13 cellular contexts compared by ENCODE assay signal in genomic region chr9:127535834-127536233, GRCh38.
DNase-seq lines count a peak whose midpoint lies in the region; ATAC-seq and TF ChIP-seq lines count a peak whose summit lies in the region.
"Had no signal": no experiment of that assay in that cellular context is flagged by ENCODE, and none has a peak within 500 bp of the region (broad histone marks: within the 10 kb centered on the region; RNA-seq: fewer than 3 reads in every experiment).

No MANE protein-coding gene starts in this region.

- 32 to 45% methylated on average over 14 of the region's 14 CpGs for WGBS in esophagus squamous epithelium, 2 donors

- H3K27ac Mint-ChIP-seq in osteocyte (ENCODE audit: unreplicated experiment): peak overlapping the region; percentile 86
- H3K27ac Mint-ChIP-seq in activated T-helper 1 cell treated with anti-CD3 and anti-CD28 coated beads, Interleukin-12 subunit alpha, Interleukin-12 subunit beta, Interleukin-2, Interleukin-4 antibody, amounts not matched to agents 30 ng/mL and 10 ng/mL and 1 ng/mL, durations not matched to agents 14 hours and 24 hours and 36 hours: no peak overlapping the region

- no peaks in the 10 kb centered on the region for H3K9me3 Mint-ChIP-seq in osteocyte (ENCODE audit: unreplicated experiment)
- no peaks in the 10 kb centered on the region for H3K9me3 Mint-ChIP-seq in activated T-helper 1 cell treated with anti-CD3 and anti-CD28 coated beads, Interleukin-12 subunit alpha, Interleukin-12 subunit beta, Interleukin-2, Interleukin-4 antibody, amounts not matched to agents 30 ng/mL and 10 ng/mL and 1 ng/mL, durations not matched to agents 14 hours and 24 hours and 36 hours

- no peak for TF ChIP-seq POLR2A in esophagus squamous epithelium (IDR thresholded peaks at IDR 0.05)

- H3K27me3 Mint-ChIP-seq in osteocyte (ENCODE audit: unreplicated experiment): no peaks in the 10 kb centered on the region
- no peaks in the 10 kb centered on the region for H3K27me3 Mint-ChIP-seq in activated T-helper 1 cell treated with anti-CD3 and anti-CD28 coated beads, Interleukin-12 subunit alpha, Interleukin-12 subunit beta, Interleukin-2, Interleukin-4 antibody, amounts not matched to agents 30 ng/mL and 10 ng/mL and 1 ng/mL, durations not matched to agents 14 hours and 24 hours and 36 hours (ENCODE audit: insufficient read depth)

- H3K36me3 ChIP-seq in esophagus squamous epithelium (peaks cover 5 to 63% (median 8%) of the 10 kb centered on the region in 3 donors), H7 (replicated peaks; ENCODE audit: control insufficient read depth, insufficient read depth, low read length) (no peaks in the 10 kb centered on the region; the same call in 1 of the 2 replicates)

- peak; percentile 73 for DNase-seq in Right ventricle myocardium inferior (ENCODE audit: missing footprints)
- no peak for DNase-seq in cardiac septum (ENCODE audit: low spot score)
- no peak for DNase-seq in esophagus squamous epithelium (lab: John Stamatoyannopoulos, UW)
- DNase-seq in osteocyte (ENCODE audit: extremely low spot score, unreplicated experiment): no peak
- no peak for DNase-seq in H7
- DNase-seq in activated T-helper 1 cell treated with anti-CD3 and anti-CD28 coated beads, Interleukin-12 subunit alpha, Interleukin-12 subunit beta, Interleukin-2, Interleukin-4 antibody, amounts not matched to agents 30 ng/mL and 10 ng/mL and 1 ng/mL, durations not matched to agents 14 hours and 24 hours and 36 hours (ENCODE audit: low spot score): no peak
- no peak for DNase-seq in Ammon's horn (ENCODE audit: low spot score)
- DNase-seq: cortex of kidney, DND-41, NCI-H345, spleen had no signal

- ATAC-seq in Right ventricle myocardium inferior: no peak
- no peak for ATAC-seq in GM18870 (IDR thresholded peaks at IDR 0.05; ENCODE audit: unreplicated experiment)

- H3K4me3 ChIP-seq in esophagus squamous epithelium (no peak overlapping the region), H7 (ENCODE audit: insufficient read depth, low read depth, low read length) (no peak overlapping the region)
- H3K4me3 ChIP-seq: spleen had no signal

- no peak for TF ChIP-seq CTCF in esophagus squamous epithelium (IDR thresholded peaks at IDR 0.05)
- no peak for TF ChIP-seq CTCF in osteocyte (IDR thresholded peaks at IDR 0.05)

- H3K4me3 Mint-ChIP-seq in osteocyte (ENCODE audit: unreplicated experiment): no peak overlapping the region
- H3K4me3 Mint-ChIP-seq in activated T-helper 1 cell treated with anti-CD3 and anti-CD28 coated beads, Interleukin-12 subunit alpha, Interleukin-12 subunit beta, Interleukin-2, Interleukin-4 antibody, amounts not matched to agents 30 ng/mL and 10 ng/mL and 1 ng/mL, durations not matched to agents 14 hours and 24 hours and 36 hours: no peak overlapping the region

- peak overlapping the region; percentile 84 to 93 (median 88) for H3K27ac ChIP-seq in esophagus squamous epithelium
- H3K27ac ChIP-seq: HL-60 had no signal

- no peaks in the 10 kb centered on the region for H3K9me3 ChIP-seq in esophagus squamous epithelium
- H3K9me3 ChIP-seq: spleen had no signal

- intact Hi-C loops in Right ventricle myocardium inferior (cut with DNase I) (no loop called here), cardiac septum (cut with DNase I) (no loop called here), esophagus squamous epithelium (cut with DNase I) (no loop called here)
- intact Hi-C loops in activated T-helper 1 cell treated with anti-CD3 and anti-CD28 coated beads, Interleukin-12 subunit alpha, Interleukin-12 subunit beta, Interleukin-2, Interleukin-4 antibody, amounts not matched to agents 30 ng/mL and 10 ng/mL and 1 ng/mL, durations not matched to agents 14 hours and 24 hours and 36 hours (cut with micrococcal nuclease): no loop called here

- H3K4me1 Mint-ChIP-seq in osteocyte (ENCODE audit: unreplicated experiment): peaks cover 75% of the 10 kb centered on the region
- no peaks in the 10 kb centered on the region for H3K4me1 Mint-ChIP-seq in activated T-helper 1 cell treated with anti-CD3 and anti-CD28 coated beads, Interleukin-12 subunit alpha, Interleukin-12 subunit beta, Interleukin-2, Interleukin-4 antibody, amounts not matched to agents 30 ng/mL and 10 ng/mL and 1 ng/mL, durations not matched to agents 14 hours and 24 hours and 36 hours (ENCODE audit: low read depth)

- H3K36me3 Mint-ChIP-seq in osteocyte (ENCODE audit: unreplicated experiment): peaks cover 13% of the 10 kb centered on the region
- H3K36me3 Mint-ChIP-seq in activated T-helper 1 cell treated with anti-CD3 and anti-CD28 coated beads, Interleukin-12 subunit alpha, Interleukin-12 subunit beta, Interleukin-2, Interleukin-4 antibody, amounts not matched to agents 30 ng/mL and 10 ng/mL and 1 ng/mL, durations not matched to agents 14 hours and 24 hours and 36 hours (ENCODE audit: low read depth): peaks cover 2% of the 10 kb centered on the region

- H3K27me3 ChIP-seq in esophagus squamous epithelium (no peaks in the 10 kb centered on the region), H7 (ENCODE audit: control insufficient read depth, insufficient read depth, low read length) (no peaks in the 10 kb centered on the region)
- H3K27me3 ChIP-seq: spleen had no signal

- peaks cover 64 to 95% (median 64%) of the 10 kb centered on the region in 3 donors for H3K4me1 ChIP-seq in esophagus squamous epithelium
